In the genomic region with DNA sequence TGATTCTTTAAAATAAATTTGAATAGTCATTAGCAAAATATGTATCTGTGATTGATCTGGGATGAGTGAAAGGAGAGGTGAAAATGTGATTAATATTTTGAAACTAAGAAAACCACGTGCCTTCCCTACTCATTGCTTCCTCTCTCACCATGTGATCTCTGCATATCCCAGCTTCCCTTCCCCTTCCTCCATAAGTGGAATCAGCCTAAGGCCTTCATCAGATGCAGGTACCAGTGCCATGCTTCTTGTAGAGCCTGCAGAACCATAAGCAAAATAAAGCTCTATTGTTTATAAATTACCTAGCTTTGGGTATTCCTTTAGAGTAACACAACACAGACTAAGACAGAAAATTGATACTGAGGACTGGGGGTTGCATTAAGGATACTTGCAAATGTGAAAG, we compare ENCODE assay signal across 26 cellular contexts. TPM values are rescaled to one million over a fixed set of nuclear protein-coding genes. Genes with fewer than 3 reads are reported as not detected.
DNase-seq lines count a peak whose midpoint lies in the region; ATAC-seq and TF ChIP-seq lines count a peak whose summit lies in the region.
"Had no signal": no experiment of that assay in that cellular context is flagged by ENCODE, and none has a peak within 500 bp of the region (broad histone marks: within the 10 kb centered on the region; RNA-seq: fewer than 3 reads in every experiment).

No MANE protein-coding gene starts in this region.

- CTCF ChIA-PET in activated CD8-positive, alpha-beta memory T cell treated with anti-CD3 and anti-CD28 coated beads, Interleukin-2, amount 10 ng/mL, durations not matched to agents 7 days and 5 days (lab: Charles Lee): interaction anchor here (1.2 to 1.7 kb wide), 3 partner anchors 11 to 13 kb away, joined by 3 to 4 read pairs (median 3); no protein-coding TSS in a partner anchor
- CTCF ChIA-PET in CD8-positive, alpha-beta T cell (lab: Charles Lee): interaction anchor here (1.1 kb wide), 1 partner anchor 9 kb away, joined by 3 read pairs; no protein-coding TSS in a partner anchor
- CTCF ChIA-PET in naive thymus-derived CD4-positive, alpha-beta T cell (lab: Charles Lee): interaction anchor here (0.7 kb wide), 1 partner anchor 131 kb away, joined by 3 read pairs; no protein-coding TSS in a partner anchor
- CTCF ChIA-PET in HEK293T (lab: Yijun Ruan, JAX): no interaction called here

- POLR2A ChIA-PET in CD8-positive, alpha-beta T cell (lab: Charles Lee): interaction anchor here (1.2 kb wide), 1 partner anchor 10 kb away, joined by 4 read pairs; a partner anchor contains a TSS
- POLR2A ChIA-PET in naive thymus-derived CD4-positive, alpha-beta T cell (lab: Charles Lee): interaction anchor here (0.6 to 3.5 kb wide), 2 partner anchors 12 to 111 kb away, joined by 3 to 58 read pairs; a partner anchor contains a TSS
- POLR2A ChIA-PET in HEK293T (lab: Yijun Ruan, JAX): interaction anchor here (1.2 kb wide), 1 partner anchor 11 kb away, joined by 5 read pairs; a partner anchor contains a TSS

- no peak overlapping the region for H3K27ac ChIP-seq in CD8-positive, alpha-beta T cell (ENCODE audit: low read depth, low read length)
- no peak overlapping the region for H3K27ac ChIP-seq in naive thymus-derived CD4-positive, alpha-beta T cell (ENCODE audit: low read depth, low read length)
- H3K27ac ChIP-seq: KMS-11, skin epidermis, stomach, thyroid gland had no signal

- peaks cover 54% of the 10 kb centered on the region for H3K4me1 Mint-ChIP-seq in activated CD8-positive, alpha-beta memory T cell treated with anti-CD3 and anti-CD28 coated beads, Interleukin-2, amount 10 ng/mL, durations not matched to agents 7 days and 5 days
- peaks cover 22% of the 10 kb centered on the region for H3K4me1 Mint-ChIP-seq in CD8-positive, alpha-beta T cell (ENCODE audit: low read depth)
- peaks cover 58% of the 10 kb centered on the region for H3K4me1 Mint-ChIP-seq in activated T-helper 1 cell treated with anti-CD3 and anti-CD28 coated beads, Interleukin-12 subunit alpha, Interleukin-12 subunit beta, Interleukin-2, Interleukin-4 antibody, amounts not matched to agents 30 ng/mL and 10 ng/mL and 1 ng/mL, durations not matched to agents 14 hours and 24 hours and 36 hours (ENCODE audit: low read depth)
- peaks cover 9 to 53% (median 40%) of the 10 kb centered on the region in 7 donors for H3K4me1 Mint-ChIP-seq in naive thymus-derived CD4-positive, alpha-beta T cell
- H3K4me1 Mint-ChIP-seq: nephron progenitor cell had no signal

- H3K27me3 ChIP-seq in CD8-positive, alpha-beta T cell (ENCODE audit: insufficient read depth, low read length): no peaks in the 10 kb centered on the region
- H3K27me3 ChIP-seq in naive thymus-derived CD4-positive, alpha-beta T cell (ENCODE audit: control insufficient read depth in 2 of 2, insufficient read depth in 2 of 2, low read length in 2 of 2): no peaks in the 10 kb centered on the region
- H3K27me3 ChIP-seq: BE2C, colonic mucosa, heart left ventricle, stomach, thyroid gland had no signal

- H3K4me1 ChIP-seq in CD8-positive, alpha-beta T cell (ENCODE audit: insufficient read depth, low read length): peaks cover 47% of the 10 kb centered on the region
- peaks cover 47 to 50% of the 10 kb centered on the region in 2 donors for H3K4me1 ChIP-seq in naive thymus-derived CD4-positive, alpha-beta T cell (ENCODE audit: control insufficient read depth in 2 of 2, insufficient read depth in 2 of 2, low read length in 2 of 2)
- H3K4me1 ChIP-seq: BE2C, colonic mucosa had no signal

- no peak for TF ChIP-seq CTCF in CD8-positive, alpha-beta T cell (IDR thresholded peaks at IDR 0.05)
- TF ChIP-seq CTCF in GM20000 (IDR thresholded peaks at IDR 0.05; ENCODE audit: extremely low read depth, missing control alignments): no peak

- H3K36me3 ChIP-seq in CD8-positive, alpha-beta T cell (ENCODE audit: insufficient read depth, low read length): no peaks in the 10 kb centered on the region
- H3K36me3 ChIP-seq in naive thymus-derived CD4-positive, alpha-beta T cell (ENCODE audit: control insufficient read depth in 2 of 3, insufficient read depth in 3 of 3, low read length in 3 of 3): no peaks in the 10 kb centered on the region
- H3K36me3 ChIP-seq: BE2C, colonic mucosa, heart left ventricle, stomach, thyroid gland had no signal

- H3K27ac Mint-ChIP-seq in activated CD8-positive, alpha-beta memory T cell treated with anti-CD3 and anti-CD28 coated beads, Interleukin-2, amount 10 ng/mL, durations not matched to agents 7 days and 5 days: peak overlapping the region; percentile 16
- H3K27ac Mint-ChIP-seq in CD8-positive, alpha-beta T cell: peak overlapping the region; percentile 37
- H3K27ac Mint-ChIP-seq in activated T-helper 1 cell treated with anti-CD3 and anti-CD28 coated beads, Interleukin-12 subunit alpha, Interleukin-12 subunit beta, Interleukin-2, Interleukin-4 antibody, amounts not matched to agents 30 ng/mL and 10 ng/mL and 1 ng/mL, durations not matched to agents 14 hours and 24 hours and 36 hours: peak overlapping the region; percentile 75
- H3K27ac Mint-ChIP-seq in naive thymus-derived CD4-positive, alpha-beta T cell: peak overlapping the region; percentile 2 to 92 (median 75)
- H3K27ac Mint-ChIP-seq: nephron progenitor cell had no signal

- H3K4me3 ChIP-seq in CD8-positive, alpha-beta T cell (ENCODE audit: low read depth, low read length): no peak overlapping the region
- H3K4me3 ChIP-seq in naive thymus-derived CD4-positive, alpha-beta T cell (ENCODE audit: low read length): no peak overlapping the region
- H3K4me3 ChIP-seq: colonic mucosa, heart left ventricle, skin epidermis, stomach, thyroid gland had no signal

- H3K4me3 Mint-ChIP-seq in activated CD8-positive, alpha-beta memory T cell treated with anti-CD3 and anti-CD28 coated beads, Interleukin-2, amount 10 ng/mL, durations not matched to agents 7 days and 5 days: no peak overlapping the region
- H3K4me3 Mint-ChIP-seq in CD8-positive, alpha-beta T cell: no peak overlapping the region
- peak overlapping the region; percentile 60 for H3K4me3 Mint-ChIP-seq in activated T-helper 1 cell treated with anti-CD3 and anti-CD28 coated beads, Interleukin-12 subunit alpha, Interleukin-12 subunit beta, Interleukin-2, Interleukin-4 antibody, amounts not matched to agents 30 ng/mL and 10 ng/mL and 1 ng/mL, durations not matched to agents 14 hours and 24 hours and 36 hours
- H3K4me3 Mint-ChIP-seq in naive thymus-derived CD4-positive, alpha-beta T cell: peak overlapping the region in 2 of 10 donors; percentile 22 to 67
- H3K4me3 Mint-ChIP-seq: nephron progenitor cell had no signal

- H3K36me3 Mint-ChIP-seq in activated CD8-positive, alpha-beta memory T cell treated with anti-CD3 and anti-CD28 coated beads, Interleukin-2, amount 10 ng/mL, durations not matched to agents 7 days and 5 days: peaks cover 37% of the 10 kb centered on the region
- H3K36me3 Mint-ChIP-seq in CD8-positive, alpha-beta T cell: peaks cover 17% of the 10 kb centered on the region
- H3K36me3 Mint-ChIP-seq in activated T-helper 1 cell treated with anti-CD3 and anti-CD28 coated beads, Interleukin-12 subunit alpha, Interleukin-12 subunit beta, Interleukin-2, Interleukin-4 antibody, amounts not matched to agents 30 ng/mL and 10 ng/mL and 1 ng/mL, durations not matched to agents 14 hours and 24 hours and 36 hours (ENCODE audit: low read depth): peaks cover 26% of the 10 kb centered on the region
- peaks cover 0 to 30% (median 9%) of the 10 kb centered on the region in 5 donors for H3K36me3 Mint-ChIP-seq in naive thymus-derived CD4-positive, alpha-beta T cell

- H3K9me3 Mint-ChIP-seq in activated CD8-positive, alpha-beta memory T cell treated with anti-CD3 and anti-CD28 coated beads, Interleukin-2, amount 10 ng/mL, durations not matched to agents 7 days and 5 days (ENCODE audit: low read depth): no peaks in the 10 kb centered on the region
- H3K9me3 Mint-ChIP-seq in CD8-positive, alpha-beta T cell: no peaks in the 10 kb centered on the region
- no peaks in the 10 kb centered on the region for H3K9me3 Mint-ChIP-seq in activated T-helper 1 cell treated with anti-CD3 and anti-CD28 coated beads, Interleukin-12 subunit alpha, Interleukin-12 subunit beta, Interleukin-2, Interleukin-4 antibody, amounts not matched to agents 30 ng/mL and 10 ng/mL and 1 ng/mL, durations not matched to agents 14 hours and 24 hours and 36 hours
- H3K9me3 Mint-ChIP-seq in naive thymus-derived CD4-positive, alpha-beta T cell: peaks cover 0 to 2% (median 0%) of the 10 kb centered on the region in 11 donors
- H3K9me3 Mint-ChIP-seq: nephron progenitor cell had no signal

- no peaks in the 10 kb centered on the region for H3K9me3 ChIP-seq in CD8-positive, alpha-beta T cell (ENCODE audit: low read length)
- no peaks in the 10 kb centered on the region for H3K9me3 ChIP-seq in naive thymus-derived CD4-positive, alpha-beta T cell (ENCODE audit: control insufficient read depth in 2 of 3, low read length in 3 of 3)
- H3K9me3 ChIP-seq: BE2C, colonic mucosa, heart left ventricle, stomach, thyroid gland had no signal

- no peak for ATAC-seq in activated CD8-positive, alpha-beta memory T cell treated with anti-CD3 and anti-CD28 coated beads, Interleukin-2, amount 10 ng/mL, durations not matched to agents 7 days and 5 days
- ATAC-seq in CD8-positive, alpha-beta T cell: no peak
- ATAC-seq in naive thymus-derived CD4-positive, alpha-beta T cell: no peak
- ATAC-seq: heart left ventricle had no signal

- peaks cover under 1% of the 10 kb centered on the region for H3K27me3 Mint-ChIP-seq in activated CD8-positive, alpha-beta memory T cell treated with anti-CD3 and anti-CD28 coated beads, Interleukin-2, amount 10 ng/mL, durations not matched to agents 7 days and 5 days
- H3K27me3 Mint-ChIP-seq in CD8-positive, alpha-beta T cell (ENCODE audit: low read depth): no peaks in the 10 kb centered on the region
- peaks cover under 1% of the 10 kb centered on the region for H3K27me3 Mint-ChIP-seq in activated T-helper 1 cell treated with anti-CD3 and anti-CD28 coated beads, Interleukin-12 subunit alpha, Interleukin-12 subunit beta, Interleukin-2, Interleukin-4 antibody, amounts not matched to agents 30 ng/mL and 10 ng/mL and 1 ng/mL, durations not matched to agents 14 hours and 24 hours and 36 hours (ENCODE audit: insufficient read depth)
- H3K27me3 Mint-ChIP-seq in naive thymus-derived CD4-positive, alpha-beta T cell: peaks cover 0 to 1% (median 0%) of the 10 kb centered on the region in 5 donors

- intact Hi-C loops in CD8-positive, alpha-beta T cell (cut with DNase I, micrococcal nuclease): loop anchor here in 1 of 2 experiments (10.0 kb wide), 2 partner anchors 490 to 650 kb away; a partner anchor contains a TSS
- intact Hi-C loops in activated T-helper 1 cell treated with anti-CD3 and anti-CD28 coated beads, Interleukin-12 subunit alpha, Interleukin-12 subunit beta, Interleukin-2, Interleukin-4 antibody, amounts not matched to agents 30 ng/mL and 10 ng/mL and 1 ng/mL, durations not matched to agents 14 hours and 24 hours and 36 hours (cut with micrococcal nuclease): loop anchor here (2.0 to 10.0 kb wide), 2 partner anchors 14 to 710 kb away; a partner anchor contains a TSS
- intact Hi-C loops in naive thymus-derived CD4-positive, alpha-beta T cell (cut with micrococcal nuclease): loop anchor here in 1 of 2 donors (10.0 kb wide), 1 partner anchor 1240 kb away; a partner anchor contains a TSS

- DNase-seq in activated CD8-positive, alpha-beta memory T cell treated with anti-CD3 and anti-CD28 coated beads, Interleukin-2, amount 10 ng/mL, durations not matched to agents 7 days and 5 days: no peak
- DNase-seq in activated CD8-positive, alpha-beta memory T cell treated with anti-CD3 and anti-CD28 coated beads, Interleukin-2, amount 50 U/mL, for 4 hours: no peak
- no peak for DNase-seq in CD8-positive, alpha-beta T cell
- DNase-seq in activated T-helper 1 cell treated with anti-CD3 and anti-CD28 coated beads, Interleukin-12 subunit alpha, Interleukin-12 subunit beta, Interleukin-2, Interleukin-4 antibody, amounts not matched to agents 30 ng/mL and 10 ng/mL and 1 ng/mL, durations not matched to agents 14 hours and 24 hours and 36 hours (ENCODE audit: low spot score): no peak
- no peak for DNase-seq in naive thymus-derived CD4-positive, alpha-beta T cell
- DNase-seq in GM20000 (ENCODE audit: low spot score): no peak
- no peak for DNase-seq in germinal center (ENCODE audit: low spot score)
- no peak for DNase-seq in HEK293T (ENCODE audit: extremely low spot score)
- DNase-seq: activated effector memory CD4-positive, alpha-beta T cell treated with anti-CD3 and anti-CD28 coated beads, Interleukin-2, amount 50 U/mL, for 16 hours; anterior cingulate cortex; BE2C; Calu3; colonic mucosa; DND-41; effector memory CD4-positive, alpha-beta T cell; erythroblast; heart left ventricle; NCI-H1417; NCI-H2081; NCI-H226; nephron progenitor cell; SIG-M5; stomach; thyroid gland had no signal

RNA-seq across cellular contexts. Expression of a gene that starts 11.2 kb away (rescaled TPM):
- total RNA-seq in activated CD8-positive, alpha-beta memory T cell treated with anti-CD3 and anti-CD28 coated beads, Interleukin-2, amount 10 ng/mL, durations not matched to agents 7 days and 5 days: 100 to 1,000 TPM; 385 to 515 TPM
- total RNA-seq in CD8-positive, alpha-beta T cell: 10 to 100 TPM; 66.7 to 69.9 TPM
- 129 and 136 TPM in 2 replicates for total RNA-seq in activated T-helper 1 cell treated with anti-CD3 and anti-CD28 coated beads, Interleukin-12 subunit alpha, Interleukin-12 subunit beta, Interleukin-2, Interleukin-4 antibody, amounts not matched to agents 30 ng/mL and 10 ng/mL and 1 ng/mL, durations not matched to agents 14 hours and 24 hours and 36 hours
- 1,000 to 10,000 TPM in 1 of 5 experiments, 10 to 100 TPM in 4; 74.1 to 1,177 (median 89.6) TPM for total RNA-seq in naive thymus-derived CD4-positive, alpha-beta T cell
- polyA plus RNA-seq in naive thymus-derived CD4-positive, alpha-beta T cell: 100 to 1,000 TPM; 221 to 244 TPM

Comparison
In these comparisons a context has a peak if more than half of its experiments do, and no peak if none do; other contexts are left out.
1. H3K27ac Mint-ChIP-seq: peak in every context shown above with its lines; median percentile 75 in activated T-helper 1 cell treated with anti-CD3 and anti-CD28 coated beads, Interleukin-12 subunit alpha, Interleukin-12 subunit beta, Interleukin-2, Interleukin-4 antibody, amounts not matched to agents 30 ng/mL and 10 ng/mL and 1 ng/mL, durations not matched to agents 14 hours and 24 hours and 36 hours; 75 in naive thymus-derived CD4-positive, alpha-beta T cell; 37 in CD8-positive, alpha-beta T cell; 16 in activated CD8-positive, alpha-beta memory T cell treated with anti-CD3 and anti-CD28 coated beads, Interleukin-2, amount 10 ng/mL, durations not matched to agents 7 days and 5 days.